Comparison of ENCODE assay signal across 14 cellular contexts in genomic region chr2:239464166-239465016, GRCh38.
DNase-seq lines count a peak whose midpoint lies in the region; ATAC-seq, FAIRE-seq and TF ChIP-seq lines count a peak whose summit lies in the region.
"Had no signal": no experiment of that assay in that cellular context is flagged by ENCODE, and none has a peak within 500 bp of the region (broad histone marks: within the 10 kb centered on the region; RNA-seq: fewer than 3 reads in every experiment).

No MANE protein-coding gene starts in this region.

- TF ChIP-seq POLR2A in A549 (IDR thresholded peaks at IDR 0.05; ENCODE audit: low read length) (no peak), IMR-90 (IDR thresholded peaks at IDR 0.05; ENCODE audit: low read depth, low read length) (no peak), esophagus squamous epithelium (IDR thresholded peaks at IDR 0.05) (no peak)

- H3K4me2 ChIP-seq in A549 (peak overlapping the region; percentile 61), IMR-90 (ENCODE audit: low read depth, low read length) (no peak overlapping the region)

- peak overlapping the region; percentile 49 to 73; a peak in 5 of 6 replicates for H3K27ac ChIP-seq in A549
- H3K27ac ChIP-seq in IMR-90 (ENCODE audit: insufficient read depth, low read length), result no peak overlapping the region
- H3K27ac ChIP-seq in esophagus squamous epithelium, result peak overlapping the region; percentile 34 to 81 (median 70)

- no peak overlapping the region for H3K9ac ChIP-seq in IMR-90 (ENCODE audit: low read depth, low read length)

- H3K56ac ChIP-seq in IMR-90 (ENCODE audit: extremely low read depth, insufficient read depth, low read length), result no peak overlapping the region

- dilution Hi-C loops in IMR-90 (cut with HindIII; ENCODE audit: low sequenced_read_pairs, unreplicated experiment), result no loop called here

- no peak overlapping the region for H4K91ac ChIP-seq in IMR-90 (ENCODE audit: insufficient read depth, low read depth, low read length)

- no TSS peak for BruUV-seq in IMR-90 (replicated peaks; lab: Mats Ljungman, UMichigan)

- H3K18ac ChIP-seq in IMR-90 (ENCODE audit: low read depth, low read length), result no peak overlapping the region

- H2AK5ac ChIP-seq in IMR-90 (ENCODE audit: low read depth, low read length), result no peak overlapping the region

- no peak for TF ChIP-seq EP300 in A549 (IDR thresholded peaks at IDR 0.05)

- H3K4me1 ChIP-seq in A549, result peaks cover 13% of the 10 kb centered on the region
- H3K4me1 ChIP-seq in IMR-90 (ENCODE audit: control insufficient read depth, insufficient read depth, low read length), result no peaks in the 10 kb centered on the region
- peaks cover 29 to 40% (median 36%) of the 10 kb centered on the region in 3 donors for H3K4me1 ChIP-seq in esophagus squamous epithelium

- no peak overlapping the region for H4K8ac ChIP-seq in IMR-90 (ENCODE audit: low read depth in 2 of 2, low read length in 2 of 2)

- H3K79me1 ChIP-seq in IMR-90 (ENCODE audit: low read depth in 1 of 2, low read length in 2 of 2), result no peaks in the 10 kb centered on the region

- H2BK120ac ChIP-seq in IMR-90 (ENCODE audit: low read depth, low read length), result no peak overlapping the region

- H3K14ac ChIP-seq in IMR-90 (replicated peaks; ENCODE audit: low read depth, low read length), result no peak overlapping the region

- H4K5ac ChIP-seq in IMR-90 (ENCODE audit: low read depth, low read length), result no peak overlapping the region

- H3K27me3 ChIP-seq in IMR-90 (ENCODE audit: control insufficient read depth, insufficient read depth, low read length), result no peaks in the 10 kb centered on the region
- H3K27me3 ChIP-seq in esophagus squamous epithelium, result no peaks in the 10 kb centered on the region

- H3K9me1 ChIP-seq in IMR-90 (ENCODE audit: insufficient read depth, low read length), result no peaks in the 10 kb centered on the region

- H3K36me3 ChIP-seq in IMR-90 (ENCODE audit: control insufficient read depth, insufficient read depth, low read length) (no peaks in the 10 kb centered on the region), esophagus squamous epithelium (no peaks in the 10 kb centered on the region)

- no peak for DNase-seq in A549 (ENCODE audit: low read depth in 1 of 2, low spot score in 1 of 2)
- DNase-seq in IMR-90, result no peak
- no peak for DNase-seq in esophagus squamous epithelium (lab: John Stamatoyannopoulos, UW)
- peak; percentile 59 for DNase-seq in sciatic nerve (ENCODE audit: low spot score)
- no peak for DNase-seq in RCC 7860 (ENCODE audit: low spot score)
- no peak for DNase-seq in DMS53 (lab: John Stamatoyannopoulos, UW)
- DNase-seq: activated CD4-positive, alpha-beta T cell treated with anti-CD3 and anti-CD28 coated beads for 1 hour; effector CD4-positive, alpha-beta T cell; NCI-H1436 treated with DMSO at 0.1 percent for 48 hours; NK-92 treated with Interleukin-12 subunit alpha and Interleukin-12 subunit beta, amount 100 ng/mL, for 24 hours; stimulated activated CD4-positive, alpha-beta T cell treated with anti-CD3 and anti-CD28 coated beads, Interleukin-15, amount 100 ng/mL, for 24 hours; stimulated activated naive CD8-positive, alpha-beta T cell treated with anti-CD3 and anti-CD28 coated beads, Interleukin-15, Interleukin-2, amounts not matched to agents 100 U/mL and 50 U/mL, for 24 hours had no signal

- H2BK20ac ChIP-seq in IMR-90 (ENCODE audit: low read depth, low read length), result no peak overlapping the region

- no peak overlapping the region for H3K23ac ChIP-seq in IMR-90 (ENCODE audit: low read depth, low read length)

- CTCF ChIA-PET in A549 (lab: Yijun Ruan, JAX), result no interaction called here
- CTCF ChIA-PET in IMR-90 (lab: Yijun Ruan, JAX), result no interaction called here

- H2AFZ ChIP-seq in IMR-90 (replicated peaks; ENCODE audit: low read length, poor library complexity), result peak overlapping the region; percentile 58

- in situ Hi-C loops in IMR-90 (cut with MboI; ENCODE audit: low sequenced_read_pairs), result no loop called here

- H3K4ac ChIP-seq in IMR-90 (ENCODE audit: low read depth, low read length), result no peak overlapping the region

- no peak for TF ChIP-seq CTCF in A549 (IDR thresholded peaks at IDR 0.05)
- no peak for TF ChIP-seq CTCF in IMR-90 (conservative IDR thresholded peaks at IDR 0.05; ENCODE audit: low read depth, low read length)
- no peak for TF ChIP-seq CTCF in esophagus squamous epithelium (IDR thresholded peaks at IDR 0.05)

- no peak overlapping the region for H2BK5ac ChIP-seq in IMR-90 (ENCODE audit: low read depth, low read length, poor library complexity, severe bottlenecking)

- no peak for TF ChIP-seq RAD21 in A549 (conservative IDR thresholded peaks at IDR 0.05 in 1 of 2, IDR thresholded peaks at IDR 0.05 in 1 of 2)
- no peak for TF ChIP-seq RAD21 in IMR-90 (IDR thresholded peaks at IDR 0.05; ENCODE audit: low read length)

- no peak overlapping the region for H2AK9ac ChIP-seq in IMR-90 (replicated peaks; ENCODE audit: low read depth, low read length, poor library complexity)

- H3K4me3 ChIP-seq in A549, result no peak overlapping the region
- H3K4me3 ChIP-seq in IMR-90 (ENCODE audit: insufficient read depth, low read depth, low read length), result no peak overlapping the region
- H3K4me3 ChIP-seq in esophagus squamous epithelium, result peak overlapping the region in 1 of 4 donors; percentile 30

- ATAC-seq in A549 (no peak), IMR-90 (ENCODE audit: low read depth) (no peak), sciatic nerve (no peak), GM19395 (IDR thresholded peaks at IDR 0.05; ENCODE audit: unreplicated experiment) (no peak), HG03469 (IDR thresholded peaks at IDR 0.05; ENCODE audit: unreplicated experiment) (no peak)
- ATAC-seq: stimulated activated naive CD8-positive, alpha-beta T cell treated with anti-CD3 and anti-CD28 coated beads, Interleukin-15, Interleukin-2, amounts not matched to agents 100 U/mL and 50 U/mL, for 24 hours had no signal

- no peaks in the 10 kb centered on the region for H4K20me1 ChIP-seq in IMR-90 (ENCODE audit: insufficient read depth, low read length)

- H2BK15ac ChIP-seq in IMR-90 (ENCODE audit: low read depth, low read length), result no peak overlapping the region

- 85% methylated on average over 14 of the region's 21 CpGs for WGBS in A549 (ENCODE audit: missing lambda C conversion rate)
- 86% methylated on average over 3 of the region's 21 CpGs; no CpG with 5 or more reads in 1 of the 2 experiments for WGBS in IMR-90 (ENCODE audit: extremely low coverage in 2 of 2, insufficient read length in 1 of 2), 2 experiments
- 84 to 85% methylated on average over 8 to 15 of the region's 21 CpGs for WGBS in esophagus squamous epithelium, 2 donors

- POLR2A ChIA-PET in A549 (lab: Yijun Ruan, JAX), result no interaction called here
- POLR2A ChIA-PET in IMR-90 (lab: Charles Lee; ENCODE audit: unreplicated experiment), result no interaction called here

- FAIRE-seq in A549 (lab: Jason Lieb, UNC), result no peak
- FAIRE-seq in RCC 7860 (lab: Jason Lieb, UNC), result no peak

- H3K9me3 ChIP-seq in A549 (peaks cover 5% of the 10 kb centered on the region; the same call in 1 of the 3 replicates), IMR-90 (ENCODE audit: control insufficient read depth, insufficient read depth, low read length) (peaks cover 5% of the 10 kb centered on the region; the same call in 1 of the 2 replicates), esophagus squamous epithelium (no peaks in the 10 kb centered on the region)

- intact Hi-C loops in IMR-90 (cut with micrococcal nuclease), result no loop called here
- intact Hi-C loops in esophagus squamous epithelium (cut with DNase I), result no loop called here
- intact Hi-C loops in sciatic nerve (cut with DNase I), result no loop called here

TF ChIP-seq in A549, 52 proteins besides CTCF, POLR2A, EP300 and RAD21 (continues in another document):
- TF ChIP-seq RNF2 (IDR thresholded peaks at IDR 0.05; ENCODE audit: borderline replicate concordance, low read depth) (no peak), PBX3 (IDR thresholded peaks at IDR 0.05) (no peak), FOSB (CRISPR knock-in tag; IDR thresholded peaks at IDR 0.05) (no peak), BHLHE40 (IDR thresholded peaks at IDR 0.05; ENCODE audit: low read depth, low read length) (no peak), FOXS1 (CRISPR knock-in tag; IDR thresholded peaks at IDR 0.05) (no peak), EHMT2 (IDR thresholded peaks at IDR 0.05; ENCODE audit: low read depth) (no peak), KDM5A (IDR thresholded peaks at IDR 0.05) (no peak), EHF (CRISPR knock-in tag; IDR thresholded peaks at IDR 0.05) (no peak), ZSCAN20 (CRISPR knock-in tag; IDR thresholded peaks at IDR 0.05) (no peak), CEBPB (IDR thresholded peaks at IDR 0.05) (no peak)

TF ChIP-seq in IMR-90, 13 proteins besides CTCF, POLR2A, EP300 and RAD21 (continues in another document):
- no peak for TF ChIP-seq RCOR1 (IDR thresholded peaks at IDR 0.05; ENCODE audit: insufficient replicate concordance, low read length)
- no peak for TF ChIP-seq MXI1 (IDR thresholded peaks at IDR 0.05; ENCODE audit: borderline replicate concordance, low read depth, low read length)
- TF ChIP-seq MAFK (IDR thresholded peaks at IDR 0.05; ENCODE audit: low read depth, low read length), result no peak
- no peak for TF ChIP-seq SMC3 (IDR thresholded peaks at IDR 0.05; ENCODE audit: low read depth, low read length)
- TF ChIP-seq MAZ (IDR thresholded peaks at IDR 0.05; ENCODE audit: borderline replicate concordance, low read depth, low read length), result no peak
- no peak for TF ChIP-seq CHD1 (IDR thresholded peaks at IDR 0.05; ENCODE audit: low read depth, low read length)
- TF ChIP-seq CEBPB (IDR thresholded peaks at IDR 0.05; ENCODE audit: low read depth, low read length), result no peak
- TF ChIP-seq NFE2L2 (IDR thresholded peaks at IDR 0.05; ENCODE audit: low read depth, low read length), result no peak
- TF ChIP-seq RFX5 (IDR thresholded peaks at IDR 0.05; ENCODE audit: low read depth, low read length), result no peak
- no peak for TF ChIP-seq USF2 (IDR thresholded peaks at IDR 0.05; ENCODE audit: low read depth, low read length)
- no peak for TF ChIP-seq ELK1 (IDR thresholded peaks at IDR 0.05; ENCODE audit: borderline replicate concordance, low read depth, low read length)
